In the genomic region with DNA sequence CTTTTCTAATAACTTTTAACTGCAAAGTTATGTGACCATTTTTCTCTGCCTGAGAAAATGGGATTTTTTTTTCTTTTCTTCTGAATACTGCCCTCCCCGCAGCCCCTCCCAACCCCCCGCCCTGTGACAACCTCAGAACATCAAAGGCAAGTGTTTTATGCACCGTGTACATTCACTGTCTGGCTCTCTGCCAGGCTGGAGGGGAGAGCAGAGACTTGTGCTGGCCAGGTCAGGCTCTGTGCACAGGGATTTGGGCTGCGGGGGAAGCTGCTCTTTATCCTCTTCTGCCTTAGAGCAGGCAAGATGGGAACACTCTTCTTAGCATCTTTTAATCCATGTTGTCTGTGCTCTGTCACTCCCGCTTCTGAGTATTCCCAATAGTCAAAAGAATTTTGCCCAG, we compare ENCODE assay signal across 1 cellular context.
TF ChIP-seq lines count a peak whose summit lies in the region.

No MANE protein-coding gene starts in this region.

TF ChIP-seq in IMR-90, 13 proteins besides CTCF, POLR2A, EP300 and RAD21 (continued from another document):
- TF ChIP-seq CHD1 (IDR thresholded peaks at IDR 0.05; ENCODE audit: low read depth, low read length) = no peak
- no peak for TF ChIP-seq MAZ (IDR thresholded peaks at IDR 0.05; ENCODE audit: borderline replicate concordance, low read depth, low read length)
- no peak for TF ChIP-seq RCOR1 (IDR thresholded peaks at IDR 0.05; ENCODE audit: insufficient replicate concordance, low read length)
- TF ChIP-seq RFX5 (IDR thresholded peaks at IDR 0.05; ENCODE audit: low read depth, low read length) = no peak
- no peak for TF ChIP-seq BHLHE40 (IDR thresholded peaks at IDR 0.05; ENCODE audit: low read depth, low read length)
- TF ChIP-seq SMC3 (IDR thresholded peaks at IDR 0.05; ENCODE audit: low read depth, low read length) = no peak
- TF ChIP-seq NFE2L2 (IDR thresholded peaks at IDR 0.05; ENCODE audit: low read depth, low read length) = no peak
- TF ChIP-seq CEBPB (IDR thresholded peaks at IDR 0.05; ENCODE audit: low read depth, low read length) = no peak
- no peak for TF ChIP-seq MAFK (IDR thresholded peaks at IDR 0.05; ENCODE audit: low read depth, low read length)
